In the genomic region with DNA sequence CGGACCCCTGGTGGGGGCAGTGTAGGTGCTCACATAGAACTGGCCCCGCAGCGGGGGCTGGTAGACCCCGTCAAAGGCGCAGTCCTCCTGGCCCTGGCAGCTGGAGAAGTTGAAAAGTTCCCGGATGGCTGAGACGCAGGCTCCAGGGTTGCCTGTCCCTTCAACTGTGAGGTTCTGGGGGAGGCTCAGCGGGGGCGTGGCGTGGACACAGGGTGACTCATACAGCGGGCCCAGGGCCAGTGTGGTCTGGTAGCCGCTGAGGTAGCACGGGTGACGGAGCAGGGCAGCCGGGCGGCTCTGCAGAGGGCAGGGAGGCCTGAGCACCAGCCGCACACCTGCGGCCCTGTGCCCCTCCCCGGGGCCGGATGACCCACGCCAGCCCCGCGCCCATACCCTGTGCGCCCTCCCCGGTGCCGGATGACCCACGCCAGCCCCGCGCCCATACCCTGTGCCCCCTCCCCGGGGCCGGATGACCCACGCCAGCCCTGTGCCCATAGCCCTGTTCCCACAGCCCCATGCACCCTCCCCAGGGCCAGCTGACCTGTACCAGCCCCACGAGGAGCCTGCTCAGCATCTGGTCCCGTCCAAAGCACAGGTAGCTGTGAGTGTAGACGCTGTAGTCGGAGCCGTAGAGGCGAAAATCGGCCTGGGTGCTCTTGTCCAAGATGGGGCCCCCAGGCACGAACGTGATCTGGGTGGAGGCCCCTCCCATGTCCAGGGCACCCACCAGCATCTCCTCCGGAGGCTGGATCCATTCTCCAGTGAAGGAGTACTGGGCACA, we compare ENCODE assay signal across 9 cellular contexts. TPM values are rescaled to one million over a fixed set of nuclear protein-coding genes. Genes with fewer than 3 reads are reported as not detected.
DNase-seq lines count a peak whose midpoint lies in the region; ATAC-seq, FAIRE-seq and TF ChIP-seq lines count a peak whose summit lies in the region.
"Had no signal": no experiment of that assay in that cellular context is flagged by ENCODE, and none has a peak within 500 bp of the region (broad histone marks: within the 10 kb centered on the region; RNA-seq: fewer than 3 reads in every experiment).

No MANE protein-coding gene starts in this region.

- H4K20me1 ChIP-seq in BLaER1 (no peaks in the 10 kb centered on the region), endothelial cell of umbilical vein (replicated peaks; ENCODE audit: control insufficient read depth, extremely low read depth, insufficient read depth, low read length) (no peaks in the 10 kb centered on the region), osteoblast (ENCODE audit: insufficient read depth, low read length) (no peaks in the 10 kb centered on the region)

- intact Hi-C loops in endothelial cell of umbilical vein (cut with micrococcal nuclease), result no loop called here

- FAIRE-seq in endothelial cell of umbilical vein (lab: Jason Lieb, UNC), result peak; percentile 37

- no peak for TF ChIP-seq POLR2A in endothelial cell of umbilical vein (IDR thresholded peaks at IDR 0.05; ENCODE audit: low read depth, low read length)

- H3K9ac ChIP-seq in BLaER1, result peak overlapping the region; percentile 45
- no peak overlapping the region for H3K9ac ChIP-seq in endothelial cell of umbilical vein (replicated peaks; ENCODE audit: extremely low read depth, insufficient read depth, low read length)

- no peak for ATAC-seq in HG03025 (IDR thresholded peaks at IDR 0.05; ENCODE audit: low FRiP score, unreplicated experiment)

- DNase-seq in NOMO-1 (lab: John Stamatoyannopoulos, UW; ENCODE audit: unreplicated experiment in 2 of 2) (peak; percentile 60 to 62), endothelial cell of umbilical vein (ENCODE audit: low read depth, low spot score) (no peak), osteoblast (ENCODE audit: insufficient read length, low spot score, missing footprints) (peak; percentile 100), NCI-H2107 treated with DMSO at 0.1 percent for 48 hours (lab: John Stamatoyannopoulos, UW; ENCODE audit: unreplicated experiment) (no peak), amygdala (lab: John Stamatoyannopoulos, UW) (no peak)
- no peak for DNase-seq in activated CD4-positive, alpha-beta T cell treated with anti-CD3 and anti-CD28 coated beads, Interleukin-2, amount 50 U/mL, for 4 hours
- DNase-seq: mesendoderm had no signal

- no peak for TF ChIP-seq CTCF in endothelial cell of umbilical vein (IDR thresholded peaks at IDR 0.05; ENCODE audit: extremely low read depth in 1 of 2, insufficient read depth in 1 of 2, low read depth in 1 of 2, low read length in 2 of 2)
- no peak for TF ChIP-seq CTCF in osteoblast (IDR thresholded peaks at IDR 0.05; ENCODE audit: extremely low read depth, low read depth, low read length)

- H3K27ac ChIP-seq in BLaER1, result peak overlapping the region; percentile 60
- no peak overlapping the region for H3K27ac ChIP-seq in endothelial cell of umbilical vein (ENCODE audit: insufficient read depth, low read depth, low read length)
- H3K27ac ChIP-seq in osteoblast (ENCODE audit: low read depth, low read length), result no peak overlapping the region

- H3K4me2 ChIP-seq in BLaER1 (peak overlapping the region; percentile 94), endothelial cell of umbilical vein (ENCODE audit: insufficient read depth, low read length) (no peak overlapping the region), osteoblast (ENCODE audit: insufficient read depth, low read length) (peak overlapping the region; percentile 9)

- no TSS peak for BruUV-seq in endothelial cell of umbilical vein (replicated peaks; lab: Mats Ljungman, UMichigan)

- H3K9me3 ChIP-seq in BLaER1 (no peaks in the 10 kb centered on the region), endothelial cell of umbilical vein (replicated peaks; ENCODE audit: control insufficient read depth, insufficient read depth, low read length) (no peaks in the 10 kb centered on the region), osteoblast (ENCODE audit: low read depth, low read length) (no peaks in the 10 kb centered on the region)

- POLR2A ChIA-PET in endothelial cell of umbilical vein (lab: Charles Lee), result no interaction called here

- dilution Hi-C loops in endothelial cell of umbilical vein (cut with MboI; ENCODE audit: extremely low pct_ligation_motif_present, low sequenced_read_pairs), result no loop called here

- H3K27me3 ChIP-seq in BLaER1 (peaks cover 1% of the 10 kb centered on the region; the same call in 1 of the 2 replicates), endothelial cell of umbilical vein (ENCODE audit: control insufficient read depth in 2 of 2, insufficient read depth in 2 of 2, low read length in 2 of 2) (no peaks in the 10 kb centered on the region), osteoblast (ENCODE audit: insufficient read depth, low read length) (no peaks in the 10 kb centered on the region)

- no peaks in the 10 kb centered on the region for H3K36me3 ChIP-seq in BLaER1
- no peaks in the 10 kb centered on the region for H3K36me3 ChIP-seq in endothelial cell of umbilical vein (ENCODE audit: control insufficient read depth in 2 of 2, extremely low read depth in 1 of 2, insufficient read depth in 2 of 2, low read length in 2 of 2)
- H3K36me3 ChIP-seq in osteoblast (ENCODE audit: insufficient read depth, low read length), result no peaks in the 10 kb centered on the region

- no peak overlapping the region for H3K4me3 ChIP-seq in BLaER1
- no peak overlapping the region for H3K4me3 ChIP-seq in endothelial cell of umbilical vein (replicated peaks in 1 of 3; ENCODE audit: insufficient read depth in 1 of 3, low read depth in 1 of 3, low read length in 3 of 3)
- no peak overlapping the region for H3K4me3 ChIP-seq in osteoblast (ENCODE audit: insufficient read depth, low read length)

- no peak overlapping the region for H2AFZ ChIP-seq in endothelial cell of umbilical vein (ENCODE audit: low read depth, low read length)
- H2AFZ ChIP-seq in osteoblast (ENCODE audit: low read length), result peak overlapping the region; percentile 56

- no peaks in the 10 kb centered on the region for H3K9me1 ChIP-seq in endothelial cell of umbilical vein (replicated peaks; ENCODE audit: control insufficient read depth, extremely low read depth, insufficient read depth, low read length)

- H3K79me2 ChIP-seq in endothelial cell of umbilical vein (ENCODE audit: control insufficient read depth, insufficient read depth, low read length) (no peaks in the 10 kb centered on the region), osteoblast (ENCODE audit: insufficient read depth, low read length) (no peaks in the 10 kb centered on the region)

- H3K4me1 ChIP-seq in BLaER1, result peaks cover 76% of the 10 kb centered on the region
- H3K4me1 ChIP-seq in endothelial cell of umbilical vein (ENCODE audit: control insufficient read depth, extremely low read depth, insufficient read depth, low read length), result no peaks in the 10 kb centered on the region
- peaks cover 8% of the 10 kb centered on the region for H3K4me1 ChIP-seq in osteoblast (ENCODE audit: insufficient read depth, low read length)

- CTCF ChIA-PET in endothelial cell of umbilical vein (lab: Charles Lee), result interaction anchor here (0.5 to 1.6 kb wide), 3 partner anchors 12 to 13 kb away, joined by 3 to 11 read pairs (median 3); partner anchors contain the start of genes EXD3 and NOXA1

TF ChIP-seq in endothelial cell of umbilical vein, 7 proteins besides CTCF, POLR2A, EP300 and RAD21 (continues in another document):
- TF ChIP-seq MYC (IDR thresholded peaks at IDR 0.05; ENCODE audit: low read depth, low read length) (no peak), JUN (IDR thresholded peaks at IDR 0.05; ENCODE audit: borderline replicate concordance, insufficient read depth, insufficient read length, low read depth) (no peak)

RNA-seq across cellular contexts. Expression of gene ENTPD8, which starts 5.0 kb away (rescaled TPM):
- total RNA-seq in endothelial cell of umbilical vein, result 0.42 and 0.51 TPM in 2 replicates
- 0.44 and 0.45 TPM in 2 replicates for polyA plus RNA-seq in endothelial cell of umbilical vein
- 0.14 and 0.21 TPM in 2 replicates for polyA plus RNA-seq in endothelial cell of umbilical vein (2011; cell fraction: cytosol; rRNA removed)
- 2.5 and 3.6 TPM in 2 replicates for polyA plus RNA-seq in endothelial cell of umbilical vein (2011; cell fraction: nucleus; rRNA removed)
- polyA plus RNA-seq in endothelial cell of umbilical vein (2012), result 0.12 and 0.14 TPM in 2 replicates
- polyA minus RNA-seq in endothelial cell of umbilical vein, result not detected in 2 replicates
- polyA minus RNA-seq in endothelial cell of umbilical vein (2011; cell fraction: cytosol; rRNA and poly(A)+ RNA removed), result not detected
- 0.24 TPM in 1 of 2 replicates, not detected in the other for polyA minus RNA-seq in endothelial cell of umbilical vein (2011; cell fraction: nucleus; rRNA and poly(A)+ RNA removed)
- not detected in 2 replicates for total RNA-seq in osteoblast

RNA-seq across cellular contexts. Expression of gene NOXA1, which starts 13.0 kb away (rescaled TPM):
- total RNA-seq in endothelial cell of umbilical vein (0.91 and 1.3 TPM in 2 replicates), osteoblast (0.36 and 0.88 TPM in 2 replicates)
- polyA plus RNA-seq in endothelial cell of umbilical vein, result 0.40 and 0.51 TPM in 2 replicates
- 0.20 TPM in 1 of 2 replicates, not detected in the other for polyA plus RNA-seq in endothelial cell of umbilical vein (2011; cell fraction: cytosol; rRNA removed)
- 1.6 and 1.7 TPM in 2 replicates for polyA plus RNA-seq in endothelial cell of umbilical vein (2011; cell fraction: nucleus; rRNA removed)
- 0.13 and 0.52 TPM in 2 replicates for polyA plus RNA-seq in endothelial cell of umbilical vein (2012)
- 0.13 and 0.19 TPM in 2 replicates for polyA minus RNA-seq in endothelial cell of umbilical vein
- 1.8 TPM for polyA minus RNA-seq in endothelial cell of umbilical vein (2011; cell fraction: cytosol; rRNA and poly(A)+ RNA removed)
- 0.67 TPM in 1 of 2 replicates, not detected in the other for polyA minus RNA-seq in endothelial cell of umbilical vein (2011; cell fraction: nucleus; rRNA and poly(A)+ RNA removed)

RNA-seq across cellular contexts. Expression of gene EXD3, which starts 13.2 kb away (rescaled TPM):
- 26.6 and 30.3 TPM in 2 replicates for total RNA-seq in endothelial cell of umbilical vein
- 17.7 and 24.7 TPM in 2 replicates for polyA plus RNA-seq in endothelial cell of umbilical vein
- polyA plus RNA-seq in endothelial cell of umbilical vein (2011; cell fraction: cytosol; rRNA removed), result 7.6 and 11.8 TPM in 2 replicates
- 34.8 and 44.7 TPM in 2 replicates for polyA plus RNA-seq in endothelial cell of umbilical vein (2011; cell fraction: nucleus; rRNA removed)
- polyA plus RNA-seq in endothelial cell of umbilical vein (2012), result 12.4 and 21.6 TPM in 2 replicates
- 11.0 and 15.0 TPM in 2 replicates for polyA minus RNA-seq in endothelial cell of umbilical vein
- polyA minus RNA-seq in endothelial cell of umbilical vein (2011; cell fraction: cytosol; rRNA and poly(A)+ RNA removed), result 4.9 TPM
- polyA minus RNA-seq in endothelial cell of umbilical vein (2011; cell fraction: nucleus; rRNA and poly(A)+ RNA removed), result 13.0 and 26.5 TPM in 2 replicates
- total RNA-seq in osteoblast, result 7.6 and 10.0 TPM in 2 replicates

RNA-seq across cellular contexts. Expression of gene NSMF, which starts 23.0 kb away (rescaled TPM):
- total RNA-seq in endothelial cell of umbilical vein (43.3 and 45.4 TPM in 2 replicates), osteoblast (19.2 and 22.4 TPM in 2 replicates)
- 53.7 and 66.9 TPM in 2 replicates for polyA plus RNA-seq in endothelial cell of umbilical vein
- 31.4 and 40.5 TPM in 2 replicates for polyA plus RNA-seq in endothelial cell of umbilical vein (2011; cell fraction: cytosol; rRNA removed)
- polyA plus RNA-seq in endothelial cell of umbilical vein (2011; cell fraction: nucleus; rRNA removed), result 152 and 169 TPM in 2 replicates
- 46.1 and 63.1 TPM in 2 replicates for polyA plus RNA-seq in endothelial cell of umbilical vein (2012)
- polyA minus RNA-seq in endothelial cell of umbilical vein, result 18.8 and 27.5 TPM in 2 replicates
- 31.5 TPM for polyA minus RNA-seq in endothelial cell of umbilical vein (2011; cell fraction: cytosol; rRNA and poly(A)+ RNA removed)
- 23.9 and 33.3 TPM in 2 replicates for polyA minus RNA-seq in endothelial cell of umbilical vein (2011; cell fraction: nucleus; rRNA and poly(A)+ RNA removed)

Comparison
In these comparisons a context has a peak if more than half of its experiments do, and no peak if none do; other contexts are left out.
1. DNase-seq: peak in NOMO-1 (2 of 2) and osteoblast (single experiment); none in endothelial cell of umbilical vein (single experiment), activated CD4-positive, alpha-beta T cell treated with anti-CD3 and anti-CD28 coated beads, Interleukin-2, amount 50 U/mL, for 4 hours (0 of 2), NCI-H2107 treated with DMSO at 0.1 percent for 48 hours (single experiment) and amygdala (0 of 56).